In the genomic region with DNA sequence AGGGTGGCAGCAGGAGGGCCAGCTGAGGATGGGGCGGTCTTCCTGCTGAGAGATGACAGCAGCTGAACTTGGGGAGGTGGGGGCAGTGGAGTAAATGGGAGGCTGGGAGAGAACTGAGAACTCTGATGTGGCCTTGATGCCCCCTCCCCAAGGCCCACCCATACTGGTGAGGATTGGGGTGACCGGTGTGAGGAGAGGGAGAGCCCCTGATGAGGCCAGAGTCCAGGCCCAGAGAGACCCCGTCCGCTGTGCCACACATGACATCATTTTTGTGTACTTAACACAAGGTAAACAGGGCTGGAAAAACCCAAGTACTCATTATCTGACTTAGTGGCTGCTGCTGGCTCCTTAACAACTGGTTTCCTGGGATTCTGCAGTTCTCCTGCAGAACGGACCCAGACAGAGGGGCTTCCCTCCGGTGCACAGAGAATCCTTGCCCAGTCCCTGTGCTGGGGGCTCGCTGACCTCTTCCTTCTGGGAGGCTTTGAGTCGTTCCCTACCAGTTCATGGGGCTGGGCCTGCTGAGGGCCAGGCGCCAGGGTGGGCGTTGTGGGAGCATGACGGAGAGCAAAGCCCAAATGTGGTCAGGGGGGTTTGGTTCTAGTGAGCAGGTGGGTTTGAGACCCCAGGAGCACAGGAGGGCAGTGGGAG, we compare ENCODE assay signal across 17 cellular contexts.
DNase-seq lines count a peak whose midpoint lies in the region; ATAC-seq, FAIRE-seq and TF ChIP-seq lines count a peak whose summit lies in the region.
"Had no signal": no experiment of that assay in that cellular context is flagged by ENCODE, and none has a peak within 500 bp of the region (broad histone marks: within the 10 kb centered on the region; RNA-seq: fewer than 3 reads in every experiment).

No MANE protein-coding gene starts in this region.

- no peak overlapping the region for H3K4me3 Mint-ChIP-seq in natural killer cell treated with Interleukin-12 subunit alpha and Interleukin-12 subunit beta and Interleukin-15 and Interleukin-18, amount 100 ng/mL, for 72 hours
- H3K4me3 Mint-ChIP-seq: activated T-cell treated with anti-CD3 and anti-CD28 coated beads, Interleukin-2, amount 50 U/mL, for 4 hours; CD14-positive monocyte had no signal

- H3K27me3 Mint-ChIP-seq in natural killer cell treated with Interleukin-12 subunit alpha and Interleukin-12 subunit beta and Interleukin-15 and Interleukin-18, amount 100 ng/mL, for 72 hours = no peaks in the 10 kb centered on the region

- no peaks in the 10 kb centered on the region for H3K9me3 ChIP-seq in pancreas
- H3K9me3 ChIP-seq: heart left ventricle, psoas muscle, testis had no signal

- H3K4me1 Mint-ChIP-seq in natural killer cell treated with Interleukin-12 subunit alpha and Interleukin-12 subunit beta and Interleukin-15 and Interleukin-18, amount 100 ng/mL, for 72 hours (ENCODE audit: low read depth in 2 of 2) = peaks cover 0 to 13% of the 10 kb centered on the region in 2 donors

- H3K4me1 ChIP-seq in pancreas = peaks cover 0 to 7% (median 0%) of the 10 kb centered on the region in 3 donors
- H3K4me1 ChIP-seq: testis had no signal

- WGBS in pancreas, 2 donors = 41 to 44% methylated on average over 9 to 11 of the region's 11 CpGs

- no peaks in the 10 kb centered on the region for H3K36me3 ChIP-seq in pancreas
- H3K36me3 ChIP-seq: heart left ventricle had no signal

- H3K36me3 Mint-ChIP-seq in natural killer cell treated with Interleukin-12 subunit alpha and Interleukin-12 subunit beta and Interleukin-15 and Interleukin-18, amount 100 ng/mL, for 72 hours = no peaks in the 10 kb centered on the region

- FAIRE-seq in pancreas (lab: Jason Lieb, UNC) = no peak
- FAIRE-seq: colon had no signal

- no peaks in the 10 kb centered on the region for H3K9me3 Mint-ChIP-seq in natural killer cell treated with Interleukin-12 subunit alpha and Interleukin-12 subunit beta and Interleukin-15 and Interleukin-18, amount 100 ng/mL, for 72 hours
- H3K9me3 Mint-ChIP-seq: activated T-cell treated with anti-CD3 and anti-CD28 coated beads, Interleukin-2, amount 50 U/mL, for 4 hours had no signal

- H3K4me3 ChIP-seq in choroid plexus epithelial cell (ENCODE audit: low read depth, low read length) = no peak overlapping the region
- H3K4me3 ChIP-seq in pancreas = no peak overlapping the region
- H3K4me3 ChIP-seq: heart left ventricle, psoas muscle, testis had no signal

- TF ChIP-seq CTCF in choroid plexus epithelial cell (conservative IDR thresholded peaks at IDR 0.05; ENCODE audit: low read depth, low read length) (no peak), pancreas (IDR thresholded peaks at IDR 0.05) (no peak)

- ATAC-seq in pancreas = peak; percentile 53 to 78 (median 72)
- ATAC-seq in natural killer cell treated with Interleukin-12 subunit alpha and Interleukin-12 subunit beta and Interleukin-15 and Interleukin-18, amount 100 ng/mL, for 72 hours = no peak
- ATAC-seq: activated T-cell treated with anti-CD3 and anti-CD28 coated beads, Interleukin-2, amount 50 U/mL, for 4 hours; esophagus mucosa; heart left ventricle; psoas muscle had no signal

- peak overlapping the region in 1 of 4 donors; percentile 33 for H3K27ac ChIP-seq in pancreas
- H3K27ac ChIP-seq: heart left ventricle, psoas muscle, testis had no signal

- intact Hi-C loops in pancreas (cut with DNase I) = no loop called here

- no peaks in the 10 kb centered on the region for H3K27me3 ChIP-seq in pancreas
- H3K27me3 ChIP-seq: heart left ventricle, testis had no signal

- DNase-seq in DMS53 treated with DMSO at 0.1 percent for 48 hours (lab: John Stamatoyannopoulos, UW; ENCODE audit: unreplicated experiment) (peak; percentile 61), NCI-H2029 (lab: John Stamatoyannopoulos, UW) (peak; percentile 51), choroid plexus epithelial cell (ENCODE audit: low read depth) (peak; percentile 43), pancreas (no peak), HPDE6-E6E7 (ENCODE audit: extremely low spot score) (no peak), Ammon's horn (ENCODE audit: low spot score) (no peak)
- DNase-seq in natural killer cell treated with Interleukin-12 subunit alpha and Interleukin-12 subunit beta and Interleukin-15 and Interleukin-18, amount 100 ng/mL, for 72 hours (ENCODE audit: low spot score) = no peak
- no peak for DNase-seq in activated T-cell treated with anti-CD3 and anti-CD28 coated beads, Interleukin-2, amount 50 U/mL, for 1 hour
- DNase-seq: activated CD4-positive, alpha-beta T cell treated with anti-CD3 and anti-CD28 coated beads for 4 hours; activated T-cell treated with anti-CD3 and anti-CD28 coated beads, Interleukin-2, amount 50 U/mL, for 4 hours; heart left ventricle; NCI-H526; psoas muscle; testis had no signal

- no peak overlapping the region for H3K27ac Mint-ChIP-seq in natural killer cell treated with Interleukin-12 subunit alpha and Interleukin-12 subunit beta and Interleukin-15 and Interleukin-18, amount 100 ng/mL, for 72 hours

Comparison
In these comparisons a context has a peak if more than half of its experiments do, and no peak if none do; other contexts are left out.
1. DNase-seq: peak in DMS53 treated with DMSO at 0.1 percent for 48 hours (single experiment), NCI-H2029 (single experiment) and choroid plexus epithelial cell (single experiment); none in pancreas (0 of 6), HPDE6-E6E7 (single experiment), natural killer cell treated with Interleukin-12 subunit alpha and Interleukin-12 subunit beta and Interleukin-15 and Interleukin-18, amount 100 ng/mL, for 72 hours (single experiment), activated T-cell treated with anti-CD3 and anti-CD28 coated beads, Interleukin-2, amount 50 U/mL, for 1 hour (single experiment) and Ammon's horn (single experiment).
2. ATAC-seq: peak in pancreas (4 of 4); none in natural killer cell treated with Interleukin-12 subunit alpha and Interleukin-12 subunit beta and Interleukin-15 and Interleukin-18, amount 100 ng/mL, for 72 hours (0 of 2).